Comparison of ENCODE assay signal across 17 cellular contexts in genomic region chr5:73265641-73266040, GRCh38.
DNase-seq lines count a peak whose midpoint lies in the region; ATAC-seq, FAIRE-seq and TF ChIP-seq lines count a peak whose summit lies in the region.
"Had no signal": no experiment of that assay in that cellular context is flagged by ENCODE, and none has a peak within 500 bp of the region (broad histone marks: within the 10 kb centered on the region; RNA-seq: fewer than 3 reads in every experiment).

No MANE protein-coding gene starts in this region.

- TF ChIP-seq EP300 in HepG2 (IDR thresholded peaks at IDR 0.05; ENCODE audit: low read depth in 2 of 2, low read length in 2 of 2) (no peak), HepG2 (CRISPR knock-in tag; IDR thresholded peaks at IDR 0.05; ENCODE audit: borderline replicate concordance) (no peak)

- H3K27me3 Mint-ChIP-seq in MCF 10A (ENCODE audit: insufficient read depth, unreplicated experiment): no peaks in the 10 kb centered on the region

- DNase-seq in MCF 10A (ENCODE audit: unreplicated experiment): no peak
- no peak for DNase-seq in breast epithelium (ENCODE audit: low spot score in 2 of 2)
- DNase-seq in NCI-H69 (lab: John Stamatoyannopoulos, UW): peak; percentile 33
- DNase-seq in hepatocyte (ENCODE audit: low spot score): no peak
- no peak for DNase-seq in NK-92 treated with Interleukin-12 subunit alpha and Interleukin-12 subunit beta, amount 100 ng/mL, for 24 hours (lab: John Stamatoyannopoulos, UW)
- DNase-seq in HepG2 (ENCODE audit: low spot score): no peak
- DNase-seq in D721Med (ENCODE audit: insufficient read length, low spot score): no peak
- DNase-seq: CD8-positive, alpha-beta T cell; H9; Karpas-422; NCI-H1417; NCI-H2081; NCI-H526; OCI-M1; RPMI8226; SIG-M5 had no signal

- H3K9me3 Mint-ChIP-seq in MCF 10A (ENCODE audit: unreplicated experiment): peaks cover 8% of the 10 kb centered on the region
- H3K9me3 Mint-ChIP-seq: CD8-positive, alpha-beta T cell; H9 had no signal

- TF ChIP-seq RAD21 in HepG2 (CRISPR knock-in tag; IDR thresholded peaks at IDR 0.05): no peak

- POLR2A ChIA-PET in MCF 10A (lab: Yijun Ruan, JAX) (interaction anchor here (1.5 kb wide), 1 partner anchor 10 kb away, joined by 6 read pairs; no protein-coding TSS in a partner anchor), HepG2 (lab: Yijun Ruan, JAX) (no interaction called here)

- H3K9me2 ChIP-seq in hepatocyte (replicated peaks; ENCODE audit: insufficient read depth): no peaks in the 10 kb centered on the region

- TF ChIP-seq POLR2A in breast epithelium (IDR thresholded peaks at IDR 0.05) (no peak), HepG2 (IDR thresholded peaks at IDR 0.05; ENCODE audit: insufficient read depth in 1 of 2, low read depth in 2 of 2, low read length in 2 of 2) (no peak)

- H3K27ac ChIP-seq in breast epithelium (no peak overlapping the region), hepatocyte (peak overlapping the region; percentile 65), HepG2 (ENCODE audit: extremely low read length, insufficient read depth, low read length) (no peak overlapping the region)

- H2AFZ ChIP-seq in hepatocyte (no peak overlapping the region), HepG2 (ENCODE audit: low read length) (no peak overlapping the region)

- H3K27me3 ChIP-seq in breast epithelium: no peaks in the 10 kb centered on the region
- no peaks in the 10 kb centered on the region for H3K27me3 ChIP-seq in hepatocyte
- peaks cover 0 to 51% of the 10 kb centered on the region in 2 experiments for H3K27me3 ChIP-seq in HepG2 (ENCODE audit: control insufficient read depth in 1 of 2, insufficient read depth in 2 of 2, low read length in 2 of 2)

- no peak overlapping the region for H3K4me3 Mint-ChIP-seq in MCF 10A (ENCODE audit: unreplicated experiment)
- H3K4me3 Mint-ChIP-seq: CD8-positive, alpha-beta T cell; H9 had no signal

- peak overlapping the region; percentile 7 for H3K27ac Mint-ChIP-seq in MCF 10A (ENCODE audit: low read depth, unreplicated experiment)
- H3K27ac Mint-ChIP-seq: CD8-positive, alpha-beta T cell; H9 had no signal

- TF ChIP-seq CTCF in MCF 10A (IDR thresholded peaks at IDR 0.05; ENCODE audit: unreplicated experiment) (no peak), breast epithelium (IDR thresholded peaks at IDR 0.05) (no peak), hepatocyte (IDR thresholded peaks at IDR 0.05; ENCODE audit: poor library complexity) (no peak), HepG2 (CRISPR knock-in tag; IDR thresholded peaks at IDR 0.05) (no peak), D721Med (IDR thresholded peaks at IDR 0.05; ENCODE audit: insufficient read depth, missing control alignments) (no peak)

- H3K36me3 Mint-ChIP-seq in MCF 10A (ENCODE audit: insufficient read depth, unreplicated experiment): no peaks in the 10 kb centered on the region
- H3K36me3 Mint-ChIP-seq: CD8-positive, alpha-beta T cell had no signal

- peaks cover 11% of the 10 kb centered on the region for H3K4me1 Mint-ChIP-seq in MCF 10A (ENCODE audit: insufficient read depth, unreplicated experiment)

- FAIRE-seq in HepG2 (lab: Jason Lieb, UNC) (no peak), D721Med (lab: Jason Lieb, UNC) (no peak)

- BruUV-seq in MCF 10A (replicated peaks; lab: Mats Ljungman, UMichigan) (no TSS peak), HepG2 (replicated peaks; lab: Mats Ljungman, UMichigan) (no TSS peak)

- ATAC-seq in HepG2 (no peak), GM18870 (IDR thresholded peaks at IDR 0.05; ENCODE audit: unreplicated experiment) (no peak)
- ATAC-seq: CD8-positive, alpha-beta T cell had no signal

- intact Hi-C loops in MCF 10A (cut with micrococcal nuclease) (no loop called here), breast epithelium (cut with DNase I; ENCODE audit: low total_unique reads) (loop anchor here (2.0 kb wide), 1 partner anchor 43 kb away; no protein-coding TSS in a partner anchor), HepG2 (cut with micrococcal nuclease; ENCODE audit: unreplicated experiment) (no loop called here)

- H3K4me2 ChIP-seq in hepatocyte (no peak overlapping the region), HepG2 (ENCODE audit: low read depth, low read length) (no peak overlapping the region)

- CTCF ChIA-PET in MCF 10A (lab: Yijun Ruan, JAX) (interaction anchor here (0.6 to 1.7 kb wide), 2 partner anchors 29 to 49 kb away, joined by 3 to 11 read pairs; no protein-coding TSS in a partner anchor), HepG2 (lab: Yijun Ruan, JAX; ENCODE audit: low intra/inter-chr PET ratio, low total read pairs) (no interaction called here)

- no peaks in the 10 kb centered on the region for H3K79me2 ChIP-seq in hepatocyte
- H3K79me2 ChIP-seq in HepG2 (ENCODE audit: insufficient read depth, low read length): no peaks in the 10 kb centered on the region

- H4K20me1 ChIP-seq in hepatocyte (ENCODE audit: insufficient read depth, poor library complexity, severe bottlenecking) (no peaks in the 10 kb centered on the region), HepG2 (ENCODE audit: insufficient read depth, low read length) (no peaks in the 10 kb centered on the region)

- H3K9ac ChIP-seq in HepG2 (ENCODE audit: insufficient read depth, low read depth, low read length): no peak overlapping the region

- H3K36me3 ChIP-seq in breast epithelium (no peaks in the 10 kb centered on the region), hepatocyte (replicated peaks; ENCODE audit: insufficient read depth, low read depth) (no peaks in the 10 kb centered on the region), HepG2 (replicated peaks in 1 of 2; ENCODE audit: control insufficient read depth in 1 of 2, insufficient read depth in 2 of 2, low read length in 2 of 2) (no peaks in the 10 kb centered on the region)

- H3K9me3 ChIP-seq in breast epithelium: no peaks in the 10 kb centered on the region
- no peaks in the 10 kb centered on the region for H3K9me3 ChIP-seq in hepatocyte (ENCODE audit: low read depth)
- H3K9me3 ChIP-seq in HepG2 (ENCODE audit: low read length): no peaks in the 10 kb centered on the region

- H3K4me3 ChIP-seq in breast epithelium (no peak overlapping the region), hepatocyte (no peak overlapping the region), HepG2 (replicated peaks in 1 of 3; ENCODE audit: insufficient read depth in 1 of 3, low read depth in 2 of 3, low read length in 3 of 3) (no peak overlapping the region)

- 72% methylated on average over 3 of the region's 3 CpGs for WGBS in hepatocyte (ENCODE audit: low lambda C conversion rate, missing lambda C conversion rate)
- WGBS in HepG2 (ENCODE audit: low lambda C conversion rate): 0% methylated on average over 3 of the region's 3 CpGs

- in situ Hi-C loops in HepG2 (cut with HindIII; ENCODE audit: extremely low pct_ligation_motif_present, low pct_unique_long_range_greater_than_20kb): no loop called here

- H3K4me1 ChIP-seq in breast epithelium: no peaks in the 10 kb centered on the region
- peaks cover 12% of the 10 kb centered on the region for H3K4me1 ChIP-seq in hepatocyte (ENCODE audit: insufficient read depth)
- H3K4me1 ChIP-seq in HepG2 (ENCODE audit: insufficient read depth, low read length): no peaks in the 10 kb centered on the region

TF ChIP-seq in HepG2, 621 proteins besides CTCF, POLR2A, EP300 and RAD21 (continues in another document):
- TF ChIP-seq MAFG (CRISPR knock-in tag; IDR thresholded peaks at IDR 0.05): no peak
- TF ChIP-seq MXD4 (CRISPR knock-in tag; IDR thresholded peaks at IDR 0.05): no peak
- no peak for TF ChIP-seq ONECUT2 (CRISPR knock-in tag; IDR thresholded peaks at IDR 0.05)
- no peak for TF ChIP-seq FUBP1 (CRISPR knock-in tag; IDR thresholded peaks at IDR 0.05; ENCODE audit: borderline replicate concordance)
- TF ChIP-seq WIZ (CRISPR knock-in tag; IDR thresholded peaks at IDR 0.05): no peak
- no peak for TF ChIP-seq NCOA5 (CRISPR knock-in tag; IDR thresholded peaks at IDR 0.05)
- no peak for TF ChIP-seq THAP8 (CRISPR knock-in tag; IDR thresholded peaks at IDR 0.05; ENCODE audit: borderline replicate concordance)
- TF ChIP-seq TAF1 (CRISPR knock-in tag; IDR thresholded peaks at IDR 0.05): no peak
- TF ChIP-seq SP1 (IDR thresholded peaks at IDR 0.05): no peak
- TF ChIP-seq SP1 (CRISPR knock-in tag; IDR thresholded peaks at IDR 0.05): no peak
- TF ChIP-seq CAMTA2 (CRISPR knock-in tag; IDR thresholded peaks at IDR 0.05; ENCODE audit: borderline replicate concordance): no peak
- no peak for TF ChIP-seq HNF1B (CRISPR knock-in tag; IDR thresholded peaks at IDR 0.05)
- no peak for TF ChIP-seq ZNF224 (CRISPR knock-in tag; IDR thresholded peaks at IDR 0.05)
- TF ChIP-seq ZNF781 (CRISPR knock-in tag; IDR thresholded peaks at IDR 0.05; ENCODE audit: borderline replicate concordance, not compliant biosample characterization): no peak
